In the genomic region with DNA sequence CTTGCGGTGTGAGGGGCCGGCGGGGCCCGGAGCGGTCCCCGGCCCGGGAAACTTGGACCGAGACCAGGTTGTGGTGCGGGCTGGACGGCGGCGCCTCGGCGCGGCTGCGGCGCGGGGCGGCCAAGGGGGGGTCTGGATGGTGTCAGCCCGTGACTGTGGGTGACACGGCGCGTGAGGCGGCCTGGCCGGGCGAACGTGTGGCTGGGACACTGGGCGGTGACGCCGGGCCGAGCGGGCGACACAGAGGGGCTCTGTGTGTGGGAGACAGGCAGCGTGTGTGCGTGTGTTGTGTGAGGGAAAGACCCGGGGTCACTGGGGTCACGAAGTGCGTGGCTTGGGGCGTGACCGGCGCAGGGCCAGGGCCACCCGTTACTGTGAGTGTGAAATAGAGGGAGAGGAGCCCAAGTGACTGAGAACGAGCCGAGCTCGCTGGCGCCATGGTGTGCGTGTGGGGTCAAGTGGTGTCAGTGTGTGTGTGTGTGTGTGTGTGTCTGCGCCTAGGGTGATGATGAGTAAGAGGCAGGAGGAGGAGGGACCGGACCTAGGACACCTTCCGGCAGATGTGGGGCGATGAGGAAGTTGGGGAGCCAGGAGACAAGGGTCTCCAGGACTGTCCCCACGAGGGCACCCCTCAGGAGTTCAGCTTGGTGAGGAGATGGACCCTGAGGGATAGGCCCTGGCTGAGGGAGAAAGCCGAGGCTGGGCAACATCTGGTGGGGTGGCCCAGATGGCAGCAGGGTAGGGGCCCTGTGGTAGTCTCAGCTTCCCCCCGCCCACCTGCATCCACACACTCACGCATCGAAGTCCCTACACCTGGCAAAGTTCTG, we compare ENCODE assay signal across 1 cellular context.
A peak's percentile ranks its signal among the peaks of the same experiment; 100 is the strongest.
TF ChIP-seq lines count a peak whose summit lies in the region.

No MANE protein-coding gene starts in this region.

TF ChIP-seq in HepG2, 621 proteins besides CTCF, POLR2A, EP300 and RAD21 (continued from another document and continues in another):
- TF ChIP-seq TFE3 (CRISPR knock-in tag; IDR thresholded peaks at IDR 0.05) (no peak), SYNCRIP (IDR thresholded peaks at IDR 0.05; ENCODE audit: insufficient read depth, low read depth, low read length) (no peak), ATF2 (CRISPR knock-in tag; IDR thresholded peaks at IDR 0.05) (no peak), MAFF (IDR thresholded peaks at IDR 0.05; ENCODE audit: low read depth, low read length) (no peak), XRCC5 (optimal IDR thresholded peaks at IDR 0.05; ENCODE audit: low read length) (peak; percentile 27), ZNF142 (CRISPR knock-in tag; IDR thresholded peaks at IDR 0.05) (no peak), MIER2 (CRISPR knock-in tag; IDR thresholded peaks at IDR 0.05) (no peak), SRF (IDR thresholded peaks at IDR 0.05; ENCODE audit: low read depth, low read length) (no peak), WIZ (CRISPR knock-in tag; IDR thresholded peaks at IDR 0.05) (no peak), BRF2 (CRISPR knock-in tag; IDR thresholded peaks at IDR 0.05) (no peak), CBX2 (IDR thresholded peaks at IDR 0.05; ENCODE audit: low read depth, low read length) (no peak), CBX2 (CRISPR knock-in tag; IDR thresholded peaks at IDR 0.05; ENCODE audit: low read depth) (no peak), ZNF446 (CRISPR knock-in tag; IDR thresholded peaks at IDR 0.05) (no peak), JUN (CRISPR knock-in tag; IDR thresholded peaks at IDR 0.05) (no peak), ZNF577 (CRISPR knock-in tag; IDR thresholded peaks at IDR 0.05; ENCODE audit: borderline replicate concordance, low read depth) (no peak), TAF1 (CRISPR knock-in tag; IDR thresholded peaks at IDR 0.05) (no peak), ZNF619 (CRISPR knock-in tag; IDR thresholded peaks at IDR 0.05) (no peak), ZBTB44 (CRISPR knock-in tag; IDR thresholded peaks at IDR 0.05) (no peak), MAFG (CRISPR knock-in tag; IDR thresholded peaks at IDR 0.05) (no peak), SMARCE1 (IDR thresholded peaks at IDR 0.05; ENCODE audit: borderline replicate concordance) (no peak), MEF2D (CRISPR knock-in tag; IDR thresholded peaks at IDR 0.05) (0 out of 2 replicates have a peak, but pooled peaks have one; percentile 36), ZNF10 (CRISPR knock-in tag; IDR thresholded peaks at IDR 0.05; ENCODE audit: borderline replicate concordance, low read depth) (no peak), SP140L (CRISPR knock-in tag; IDR thresholded peaks at IDR 0.05; ENCODE audit: borderline replicate concordance) (no peak), MXD1 (CRISPR knock-in tag; IDR thresholded peaks at IDR 0.05) (peak; percentile 51; the same call in 1 of the 2 replicates)
- TF ChIP-seq, protein P1, sequence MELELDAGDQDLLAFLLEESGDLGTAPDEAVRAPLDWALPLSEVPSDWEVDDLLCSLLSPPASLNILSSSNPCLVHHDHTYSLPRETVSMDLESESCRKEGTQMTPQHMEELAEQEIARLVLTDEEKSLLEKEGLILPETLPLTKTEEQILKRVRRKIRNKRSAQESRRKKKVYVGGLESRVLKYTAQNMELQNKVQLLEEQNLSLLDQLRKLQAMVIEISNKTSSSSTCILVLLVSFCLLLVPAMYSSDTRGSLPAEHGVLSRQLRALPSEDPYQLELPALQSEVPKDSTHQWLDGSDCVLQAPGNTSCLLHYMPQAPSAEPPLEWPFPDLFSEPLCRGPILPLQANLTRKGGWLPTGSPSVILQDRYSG (CRISPR knock-in tag; IDR thresholded peaks at IDR 0.05), result no peak
- TF ChIP-seq, protein P2, sequence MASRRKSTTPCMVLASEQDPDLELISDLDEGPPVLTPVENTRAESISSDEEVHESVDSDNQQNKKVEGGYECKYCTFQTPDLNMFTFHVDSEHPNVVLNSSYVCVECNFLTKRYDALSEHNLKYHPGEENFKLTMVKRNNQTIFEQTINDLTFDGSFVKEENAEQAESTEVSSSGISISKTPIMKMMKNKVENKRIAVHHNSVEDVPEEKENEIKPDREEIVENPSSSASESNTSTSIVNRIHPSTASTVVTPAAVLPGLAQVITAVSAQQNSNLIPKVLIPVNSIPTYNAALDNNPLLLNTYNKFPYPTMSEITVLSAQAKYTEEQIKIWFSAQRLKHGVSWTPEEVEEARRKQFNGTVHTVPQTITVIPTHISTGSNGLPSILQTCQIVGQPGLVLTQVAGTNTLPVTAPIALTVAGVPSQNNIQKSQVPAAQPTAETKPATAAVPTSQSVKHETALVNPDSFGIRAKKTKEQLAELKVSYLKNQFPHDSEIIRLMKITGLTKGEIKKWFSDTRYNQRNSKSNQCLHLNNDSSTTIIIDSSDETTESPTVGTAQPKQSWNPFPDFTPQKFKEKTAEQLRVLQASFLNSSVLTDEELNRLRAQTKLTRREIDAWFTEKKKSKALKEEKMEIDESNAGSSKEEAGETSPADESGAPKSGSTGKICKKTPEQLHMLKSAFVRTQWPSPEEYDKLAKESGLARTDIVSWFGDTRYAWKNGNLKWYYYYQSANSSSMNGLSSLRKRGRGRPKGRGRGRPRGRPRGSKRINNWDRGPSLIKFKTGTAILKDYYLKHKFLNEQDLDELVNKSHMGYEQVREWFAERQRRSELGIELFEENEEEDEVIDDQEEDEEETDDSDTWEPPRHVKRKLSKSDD (CRISPR knock-in tag; IDR thresholded peaks at IDR 0.05; ENCODE audit: low read depth), result peak; percentile 67; the same call in 1 of the 2 replicates
